In genomic region chr2:60960706-60961105, GRCh38 we compare ENCODE assay signal across 23 cellular contexts.
"Had no signal": no experiment of that assay in that cellular context is flagged by ENCODE, and none has a peak within 500 bp of the region (broad histone marks: within the 10 kb centered on the region; RNA-seq: fewer than 3 reads in every experiment).

No MANE protein-coding gene starts in this region.

- DNase-seq: activated CD4-positive, alpha-beta T cell treated with anti-CD3 and anti-CD28 coated beads, Interleukin-2, amount 50 U/mL, for 4 hours; activated CD8-positive, alpha-beta memory T cell treated with anti-CD3 and anti-CD28 coated beads for 24 hours; activated effector memory CD4-positive, alpha-beta T cell treated with anti-CD3 and anti-CD28 coated beads, Interleukin-2, amount 50 U/mL, for 16 hours; activated naive CD4-positive, alpha-beta T cell treated with anti-CD3 and anti-CD28 coated beads, Interleukin-2, amount 10 ng/mL, durations not matched to agents 7 days and 5 days; activated T-cell treated with anti-CD3 and anti-CD28 coated beads, Interleukin-2, amount 50 U/mL, for 72 hours; amygdala; cortex of kidney; gastrocnemius medialis; hippocampal formation; left ventricle myocardium superior; midbrain; natural killer cell; right cardiac atrium; small intestine; stimulated activated CD4-positive, alpha-beta T cell treated with anti-CD3 and anti-CD28 coated beads, Interleukin-15, amount 100 ng/mL, for 24 hours; stomach; T1000; uterus had no signal

- H3K27me3 Mint-ChIP-seq: activated naive CD4-positive, alpha-beta T cell treated with anti-CD3 and anti-CD28 coated beads, Interleukin-2, amount 10 ng/mL, durations not matched to agents 7 days and 5 days; stimulated activated memory B cell treated with anti-CD40 and anti-IgM and Interleukin-4, amounts not matched to agents 10 μg/mL and 1 μg/mL and 100 μg/mL, for 72 hours had no signal

- H3K27ac ChIP-seq: cardiac muscle cell, gastrocnemius medialis, parathyroid adenoma, stomach, uterus had no signal

- H3K9me3 ChIP-seq: gastrocnemius medialis, stomach, uterus had no signal

- H3K4me1 ChIP-seq: gastrocnemius medialis, parathyroid adenoma, uterus had no signal

- H3K4me3 ChIP-seq: cardiac muscle cell, gastrocnemius medialis, stomach, uterus had no signal

- H3K9ac ChIP-seq: parathyroid adenoma had no signal

- H3K79me2 ChIP-seq: parathyroid adenoma had no signal

- H3K27me3 ChIP-seq: cardiac muscle cell, gastrocnemius medialis, stomach, uterus had no signal

- H3K9me3 Mint-ChIP-seq: natural killer cell; stimulated activated memory B cell treated with anti-CD40 and anti-IgM and Interleukin-4, amounts not matched to agents 10 μg/mL and 1 μg/mL and 100 μg/mL, for 72 hours; WTC11 had no signal

- H3K36me3 Mint-ChIP-seq: natural killer cell, WTC11 had no signal

- ATAC-seq: gastrocnemius medialis; left ventricle myocardium superior; natural killer cell; right cardiac atrium; stimulated activated memory B cell treated with anti-CD40 and anti-IgM and Interleukin-4, amounts not matched to agents 10 μg/mL and 1 μg/mL and 100 μg/mL, for 72 hours; WTC11 had no signal

- H2AFZ ChIP-seq: parathyroid adenoma had no signal

- H3K4me3 Mint-ChIP-seq: activated naive CD4-positive, alpha-beta T cell treated with anti-CD3 and anti-CD28 coated beads, Interleukin-2, amount 10 ng/mL, durations not matched to agents 7 days and 5 days; activated T-cell treated with anti-CD3 and anti-CD28 coated beads, Interleukin-2, amount 50 U/mL, for 72 hours; natural killer cell; stimulated activated memory B cell treated with anti-CD40 and anti-IgM and Interleukin-4, amounts not matched to agents 10 μg/mL and 1 μg/mL and 100 μg/mL, for 72 hours; T-helper 1 cell treated with Interleukin-12 subunit alpha and Interleukin-12 subunit beta and Interleukin-4 antibody, amounts not matched to agents 30 μg/mL and 1 μg/mL, for 36 hours; WTC11 had no signal

- H3K27ac Mint-ChIP-seq: activated naive CD4-positive, alpha-beta T cell treated with anti-CD3 and anti-CD28 coated beads, Interleukin-2, amount 10 ng/mL, durations not matched to agents 7 days and 5 days; activated T-cell treated with anti-CD3 and anti-CD28 coated beads, Interleukin-2, amount 50 U/mL, for 72 hours; natural killer cell; stimulated activated memory B cell treated with anti-CD40 and anti-IgM and Interleukin-4, amounts not matched to agents 10 μg/mL and 1 μg/mL and 100 μg/mL, for 72 hours; T-helper 1 cell treated with Interleukin-12 subunit alpha and Interleukin-12 subunit beta and Interleukin-4 antibody, amounts not matched to agents 30 μg/mL and 1 μg/mL, for 36 hours; WTC11 had no signal

- H3K36me3 ChIP-seq: cardiac muscle cell, uterus had no signal
